In the genomic region with DNA sequence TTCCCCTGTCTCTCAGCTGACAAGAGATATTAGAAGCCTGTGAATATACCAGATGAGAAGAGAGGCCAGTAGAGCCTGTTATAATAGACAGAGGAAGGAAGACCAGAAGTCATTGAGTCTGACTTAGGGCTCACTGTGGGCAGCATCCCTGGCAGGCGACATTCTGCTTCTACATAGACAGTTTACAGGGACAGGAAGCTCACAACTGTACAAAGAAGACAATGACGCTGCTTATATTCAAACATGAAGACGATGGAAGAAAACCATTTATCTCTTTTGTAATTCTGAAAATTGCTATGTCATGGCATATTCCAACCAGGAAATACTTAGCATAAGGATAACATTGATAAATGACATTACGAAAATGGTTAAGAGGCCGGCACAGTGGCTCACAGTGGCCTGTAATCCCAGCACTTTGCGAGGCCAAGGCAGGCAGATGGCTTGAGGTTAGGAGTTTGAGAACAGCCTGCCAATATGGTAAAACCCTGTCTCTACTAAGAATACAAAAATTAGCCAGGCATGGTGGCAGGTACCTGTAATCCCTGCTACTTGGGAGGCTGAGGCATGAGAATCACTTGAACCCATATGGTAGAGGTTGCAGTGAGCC, we compare ENCODE assay signal across 19 cellular contexts.
"Had no signal": no experiment of that assay in that cellular context is flagged by ENCODE, and none has a peak within 500 bp of the region (broad histone marks: within the 10 kb centered on the region; RNA-seq: fewer than 3 reads in every experiment).

No MANE protein-coding gene starts in this region.

- DNase-seq: effector CD4-positive, alpha-beta T cell; heart right ventricle; hypothalamus; kidney glomerular epithelial cell; mammary epithelial cell; naive thymus-derived CD4-positive, alpha-beta T cell; nephron progenitor cell; posterior cingulate gyrus; small intestine; stimulated activated CD4-positive, alpha-beta T cell treated with anti-CD3 and anti-CD28 coated beads, Interleukin-12 subunit alpha, Interleukin-12 subunit beta, amount 100 ng/mL, for 4 hours; stimulated activated naive CD4-positive, alpha-beta T cell; stomach; substantia nigra; trophoblast cell had no signal

- H3K27me3 ChIP-seq: heart right ventricle, right atrium auricular region, stomach had no signal

- H3K4me3 Mint-ChIP-seq: naive thymus-derived CD4-positive, alpha-beta T cell; nephron progenitor cell had no signal

- FAIRE-seq: frontal cortex, islet of Langerhans, small intestine, urothelium cell line had no signal

- H3K27me3 Mint-ChIP-seq: naive thymus-derived CD4-positive, alpha-beta T cell had no signal

- H3K36me3 ChIP-seq: right atrium auricular region had no signal

- H3K9me3 ChIP-seq: right atrium auricular region, stomach had no signal

- H3K4me1 ChIP-seq: heart right ventricle, right atrium auricular region, stomach had no signal

- ATAC-seq: heart right ventricle; naive thymus-derived CD4-positive, alpha-beta T cell had no signal

- H3K27ac ChIP-seq: coronary artery, heart right ventricle, right atrium auricular region, stomach had no signal

- H3K27ac Mint-ChIP-seq: naive thymus-derived CD4-positive, alpha-beta T cell; nephron progenitor cell had no signal

- H3K4me1 Mint-ChIP-seq: naive thymus-derived CD4-positive, alpha-beta T cell had no signal

- H3K4me3 ChIP-seq: coronary artery, heart right ventricle, right atrium auricular region, stomach had no signal
